ENCODE assay signal across 1 cellular context in the genomic region with DNA sequence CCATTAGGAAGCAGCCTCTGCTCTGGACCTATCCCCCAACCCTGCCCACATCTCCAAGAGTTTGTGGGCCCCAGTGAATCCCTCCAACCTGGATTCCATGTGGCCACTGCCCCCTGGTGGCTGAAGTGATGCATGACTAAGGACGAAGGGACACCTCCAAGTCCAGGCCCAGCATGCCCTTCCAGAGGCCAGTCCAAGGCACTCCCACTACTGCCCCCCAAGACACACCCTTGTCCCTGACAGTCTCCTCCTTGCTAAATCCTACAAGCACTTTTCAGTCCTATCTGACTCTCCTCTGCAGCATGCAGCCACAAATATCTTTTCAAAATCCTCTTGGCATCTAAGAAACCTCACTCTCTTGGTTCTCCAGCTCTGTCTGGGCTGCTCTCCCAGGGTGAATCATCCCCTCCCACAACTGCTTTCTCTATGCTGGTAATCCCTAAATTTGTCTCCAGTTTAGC.
TF ChIP-seq lines count a peak whose summit lies in the region.

No MANE protein-coding gene starts in this region.

TF ChIP-seq in HCT116, 20 proteins besides CTCF, POLR2A, EP300 and RAD21 (continued from another document):
- TF ChIP-seq JUND (IDR thresholded peaks at IDR 0.05) (no peak), POLR2AphosphoS5 (IDR thresholded peaks at IDR 0.05; ENCODE audit: low read depth, low read length) (no peak), TCF7L2 (IDR thresholded peaks at IDR 0.05; ENCODE audit: borderline replicate concordance, extremely low read depth, insufficient read depth, insufficient read length) (no peak), EZH2phosphoT487 (IDR thresholded peaks at IDR 0.05; ENCODE audit: borderline replicate concordance) (no peak), ZNF274 (IDR thresholded peaks at IDR 0.05; ENCODE audit: low read depth, low read length) (no peak), SIN3A (IDR thresholded peaks at IDR 0.05; ENCODE audit: low read depth) (no peak), ZFX (IDR thresholded peaks at IDR 0.05) (no peak), FOSL1 (IDR thresholded peaks at IDR 0.05; ENCODE audit: low read depth) (no peak), CEBPB (IDR thresholded peaks at IDR 0.05; ENCODE audit: low read depth) (no peak)
TF ChIP-seq in HCT116: peak in this region for 0.
